26 cellular contexts compared by ENCODE assay signal in genomic region chr19:21460686-21461085, GRCh38.
"Had no signal": no experiment of that assay in that cellular context is flagged by ENCODE, and none has a peak within 500 bp of the region (broad histone marks: within the 10 kb centered on the region; RNA-seq: fewer than 3 reads in every experiment).

No MANE protein-coding gene starts in this region.

- H2AFZ ChIP-seq: hepatocyte had no signal

- H3K27ac Mint-ChIP-seq: mesothelial cell of epicardium; natural killer cell treated with Interleukin-12 subunit alpha and Interleukin-12 subunit beta and Interleukin-15 and Interleukin-18, amount 100 ng/mL, for 72 hours; stimulated activated naive B cell treated with anti-CD40 and anti-IgM and Interleukin-4, amounts not matched to agents 10 μg/mL and 1 μg/mL and 100 μg/mL, for 72 hours; stimulated activated naive CD8-positive, alpha-beta T cell treated with anti-CD3 and anti-CD28 coated beads, Interleukin-15, Interleukin-2, amounts not matched to agents 100 ng/mL and 50 ng/mL, for 24 hours had no signal

- H3K27ac ChIP-seq: dorsolateral prefrontal cortex, gastrocnemius medialis, heart left ventricle, hepatocyte, left lung, ovary, right lobe of liver, thoracic aorta, tibial nerve, vagina had no signal

- DNase-seq: dorsolateral prefrontal cortex; effector CD4-positive, alpha-beta T cell; gastrocnemius medialis; heart left ventricle; left cardiac atrium; left lung; mesenchymal stem cell; mucosa of descending colon; naive B cell; nucleus accumbens; ovary; posterior cingulate gyrus; retina; right lobe of liver; small intestine; stimulated activated CD4-positive, alpha-beta T cell treated with anti-CD3 and anti-CD28 coated beads, Interleukin-15, amount 100 ng/mL, for 24 hours; stimulated activated CD4-positive, alpha-beta T cell treated with anti-CD3 and anti-CD28 coated beads, Interleukin-2, amount 100 ng/mL, for 48 hours; stimulated activated naive B cell treated with anti-CD40 and anti-IgM and Interleukin-4, amounts not matched to agents 10 μg/mL and 1 μg/mL and 100 μg/mL, for 72 hours had no signal

- H3K4me3 Mint-ChIP-seq: mesothelial cell of epicardium; natural killer cell treated with Interleukin-12 subunit alpha and Interleukin-12 subunit beta and Interleukin-15 and Interleukin-18, amount 100 ng/mL, for 72 hours; stimulated activated naive B cell treated with anti-CD40 and anti-IgM and Interleukin-4, amounts not matched to agents 10 μg/mL and 1 μg/mL and 100 μg/mL, for 72 hours; stimulated activated naive CD8-positive, alpha-beta T cell treated with anti-CD3 and anti-CD28 coated beads, Interleukin-15, Interleukin-2, amounts not matched to agents 100 ng/mL and 50 ng/mL, for 24 hours had no signal

- H3K4me2 ChIP-seq: hepatocyte had no signal

- H3K36me3 ChIP-seq: gastrocnemius medialis, heart left ventricle, left lung, ovary, right lobe of liver, thoracic aorta, tibial nerve had no signal

- H3K4me3 ChIP-seq: dorsolateral prefrontal cortex, gastrocnemius medialis, heart left ventricle, hepatocyte, left lung, mucosa of descending colon, ovary, right lobe of liver, thoracic aorta, tibial nerve, vagina had no signal

- H3K4me1 ChIP-seq: gastrocnemius medialis, left lung, right lobe of liver, tibial nerve, vagina had no signal

- H3K9me3 ChIP-seq: gastrocnemius medialis, vagina had no signal

- ATAC-seq: gastrocnemius medialis; heart left ventricle; left cardiac atrium; left lung; mucosa of descending colon; natural killer cell treated with Interleukin-12 subunit alpha and Interleukin-12 subunit beta and Interleukin-15 and Interleukin-18, amount 100 ng/mL, for 72 hours; right lobe of liver; stimulated activated naive B cell treated with anti-CD40 and anti-IgM and Interleukin-4, amounts not matched to agents 10 μg/mL and 1 μg/mL and 100 μg/mL, for 72 hours had no signal

- FAIRE-seq: colon, small intestine had no signal

- H3K27me3 ChIP-seq: hepatocyte, ovary, right lobe of liver, tibial nerve, vagina had no signal
